Comparison of ENCODE assay signal across 14 cellular contexts in the genomic region with DNA sequence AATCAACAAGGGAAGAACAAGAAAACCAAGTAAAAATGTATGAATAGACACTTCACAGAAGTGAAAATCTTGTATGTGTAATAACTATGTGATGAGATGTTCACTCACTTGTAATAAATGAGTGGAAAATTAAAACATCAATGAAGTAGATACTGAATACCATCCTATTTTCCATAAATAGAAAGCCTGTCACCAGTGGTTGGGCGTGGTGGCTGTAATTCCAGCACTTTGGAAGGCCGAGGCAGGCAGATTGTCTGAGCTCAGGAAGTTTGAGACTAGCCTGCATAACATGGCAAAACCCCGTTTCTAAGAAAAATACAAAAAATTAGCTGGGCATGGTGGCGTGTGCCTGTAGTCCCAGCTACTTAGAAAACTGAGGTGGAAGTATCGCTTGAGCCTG. TPM values are rescaled to one million over a fixed set of nuclear protein-coding genes. Genes with fewer than 3 reads are reported as not detected.
DNase-seq lines count a peak whose midpoint lies in the region; ATAC-seq, FAIRE-seq and TF ChIP-seq lines count a peak whose summit lies in the region.
"Had no signal": no experiment of that assay in that cellular context is flagged by ENCODE, and none has a peak within 500 bp of the region (broad histone marks: within the 10 kb centered on the region; RNA-seq: fewer than 3 reads in every experiment).

No MANE protein-coding gene starts in this region.

- ATAC-seq in Right ventricle myocardium superior (ENCODE audit: poor library complexity) = peak; percentile 29
- ATAC-seq in left ventricle myocardium superior = no peak
- peak; percentile 71 for ATAC-seq in left colon
- ATAC-seq in psoas muscle = peak in 2 of 4 donors; percentile 39 to 65
- no peak for ATAC-seq in HG03196 (IDR thresholded peaks at IDR 0.05; ENCODE audit: unreplicated experiment)
- no peak for ATAC-seq in HepG2
- ATAC-seq: HCT116 had no signal

- H3K36me3 ChIP-seq in psoas muscle (ENCODE audit: insufficient read depth in 1 of 2, low read depth in 1 of 2) = no peaks in the 10 kb centered on the region
- no peaks in the 10 kb centered on the region for H3K36me3 ChIP-seq in HepG2 (replicated peaks in 1 of 2; ENCODE audit: control insufficient read depth in 1 of 2, insufficient read depth in 2 of 2, low read length in 2 of 2)
- H3K36me3 ChIP-seq: BLaER1 had no signal

- no peak overlapping the region for H3K9ac ChIP-seq in HepG2 (ENCODE audit: insufficient read depth, low read depth, low read length)
- H3K9ac ChIP-seq: BLaER1 had no signal

- H3K27me3 ChIP-seq in psoas muscle (ENCODE audit: insufficient read depth in 3 of 3, low read length in 2 of 3) (no peaks in the 10 kb centered on the region), HepG2 (ENCODE audit: control insufficient read depth in 1 of 2, insufficient read depth in 2 of 2, low read length in 2 of 2) (no peaks in the 10 kb centered on the region)
- H3K27me3 ChIP-seq: BLaER1 had no signal

- in situ Hi-C loops in HepG2 (cut with HindIII; ENCODE audit: extremely low pct_ligation_motif_present, low pct_unique_long_range_greater_than_20kb) = no loop called here

- H3K4me2 ChIP-seq in HepG2 (ENCODE audit: low read depth, low read length) = no peak overlapping the region
- H3K4me2 ChIP-seq: BLaER1 had no signal

- no peaks in the 10 kb centered on the region for H3K79me2 ChIP-seq in HepG2 (ENCODE audit: insufficient read depth, low read length)

- DNase-seq in Right ventricle myocardium superior (no peak), left ventricle myocardium superior (no peak), left colon (peak in 1 of 2 donors; percentile 21), psoas muscle (no peak), NCI-H1436 (lab: John Stamatoyannopoulos, UW) (no peak), HepG2 (ENCODE audit: low spot score) (no peak)
- DNase-seq: 8988T; AML-193; CD8-positive, alpha-beta memory T cell; DMS53 had no signal

- H3K4me3 ChIP-seq in psoas muscle (no peak overlapping the region), HepG2 (replicated peaks in 1 of 3; ENCODE audit: insufficient read depth in 1 of 3, low read depth in 2 of 3, low read length in 3 of 3) (no peak overlapping the region)
- H3K4me3 ChIP-seq: BLaER1 had no signal

- no peak overlapping the region for H2AFZ ChIP-seq in HepG2 (ENCODE audit: low read length)

- no TSS peak for BruUV-seq in HepG2 (replicated peaks; lab: Mats Ljungman, UMichigan)

- CTCF ChIA-PET in HepG2 (lab: Yijun Ruan, JAX; ENCODE audit: low intra/inter-chr PET ratio, low total read pairs) = no interaction called here

- TF ChIP-seq EP300 in HepG2 (IDR thresholded peaks at IDR 0.05; ENCODE audit: low read depth in 2 of 2, low read length in 2 of 2) (no peak), HepG2 (CRISPR knock-in tag; IDR thresholded peaks at IDR 0.05; ENCODE audit: borderline replicate concordance) (no peak)

- H4K20me1 ChIP-seq in HepG2 (ENCODE audit: insufficient read depth, low read length) = no peaks in the 10 kb centered on the region
- H4K20me1 ChIP-seq: BLaER1 had no signal

- POLR2A ChIA-PET in HepG2 (lab: Yijun Ruan, JAX) = no interaction called here

- H3K4me1 ChIP-seq in psoas muscle = peaks cover 43% of the 10 kb centered on the region
- no peaks in the 10 kb centered on the region for H3K4me1 ChIP-seq in HepG2 (ENCODE audit: insufficient read depth, low read length)
- H3K4me1 ChIP-seq: BLaER1 had no signal

- no peak for TF ChIP-seq RAD21 in HepG2 (CRISPR knock-in tag; IDR thresholded peaks at IDR 0.05)

- intact Hi-C loops in Right ventricle myocardium superior (cut with DNase I) = no loop called here
- intact Hi-C loops in left ventricle myocardium superior (cut with micrococcal nuclease) = no loop called here
- intact Hi-C loops in left colon (cut with DNase I, micrococcal nuclease) = no loop called here
- intact Hi-C loops in psoas muscle (cut with DNase I) = loop anchor here in 1 of 2 donors (5.0 kb wide), 1 partner anchor 170 kb away; a partner anchor contains a TSS
- intact Hi-C loops in HepG2 (cut with micrococcal nuclease; ENCODE audit: unreplicated experiment) = no loop called here

- TF ChIP-seq POLR2A in HepG2 (IDR thresholded peaks at IDR 0.05; ENCODE audit: insufficient read depth in 1 of 2, low read depth in 2 of 2, low read length in 2 of 2) = no peak

- H3K9me3 ChIP-seq in psoas muscle (no peaks in the 10 kb centered on the region), HepG2 (ENCODE audit: low read length) (peaks cover 7% of the 10 kb centered on the region; the same call in 1 of the 2 replicates)

- H3K27ac ChIP-seq in psoas muscle = peak overlapping the region; percentile 58
- no peak overlapping the region for H3K27ac ChIP-seq in HepG2 (ENCODE audit: extremely low read length, insufficient read depth, low read length)
- H3K27ac ChIP-seq: BLaER1 had no signal

- TF ChIP-seq CTCF in psoas muscle (IDR thresholded peaks at IDR 0.05) (no peak), HepG2 (CRISPR knock-in tag; IDR thresholded peaks at IDR 0.05) (no peak)

- 50 to 57% (median 56%) methylated on average over 5 of the region's 5 CpGs for WGBS in psoas muscle, 3 donors
- 20% methylated on average over 5 of the region's 5 CpGs for WGBS in HepG2 (ENCODE audit: low lambda C conversion rate)

- FAIRE-seq in HepG2 (lab: Jason Lieb, UNC) = no peak
- FAIRE-seq: H54 had no signal

TF ChIP-seq in HepG2, 621 proteins besides CTCF, POLR2A, EP300 and RAD21:
- TF ChIP-seq ZNF841 (CRISPR knock-in tag; IDR thresholded peaks at IDR 0.05; ENCODE audit: borderline replicate concordance) = no peak
- no peak for TF ChIP-seq MZF1 (CRISPR knock-in tag; IDR thresholded peaks at IDR 0.05; ENCODE audit: borderline replicate concordance)
- no peak for TF ChIP-seq ZNF30 (CRISPR knock-in tag; IDR thresholded peaks at IDR 0.05)
- TF ChIP-seq SRSF1 (optimal IDR thresholded peaks at IDR 0.05; ENCODE audit: low read depth, low read length) = no peak
- no peak for TF ChIP-seq GZF1 (CRISPR knock-in tag; IDR thresholded peaks at IDR 0.05)
- TF ChIP-seq ZNF7 (CRISPR knock-in tag; IDR thresholded peaks at IDR 0.05) = no peak
- no peak for TF ChIP-seq ZNF670 (CRISPR knock-in tag; IDR thresholded peaks at IDR 0.05; ENCODE audit: borderline replicate concordance)

RNA-seq across cellular contexts. Expression of a gene that starts 53.5 kb away (rescaled TPM):
- total RNA-seq in Right ventricle myocardium superior (62.4 TPM), left ventricle myocardium superior (69.8 TPM), left colon (10 to 100 TPM; 28.2 to 40.9 TPM), psoas muscle (10 to 100 TPM in 2 of 4 donors, 1 to 10 TPM in 2; 3.8 to 15.6 (median 9.2) TPM), HepG2 (2016; rRNA removed; fragmentation: Illumina TruSeq; extraction: Trizol) (not detected in 2 replicates)
- polyA plus RNA-seq in psoas muscle (1 to 10 TPM; 1.5 to 5.3 (median 2.6) TPM), HepG2 (2011; rRNA removed) (0.04 TPM in 1 of 2 replicates, not detected in the other)
- not detected in 2 replicates for total RNA-seq in HepG2 (2016; cell fraction: cytosol; rRNA removed; fragmentation: Illumina TruSeq; extraction: Trizol; ENCODE audit: low read depth)
- total RNA-seq in HepG2 (2016; cell fraction: insoluble cytoplasmic fraction; rRNA removed; fragmentation: Illumina TruSeq; extraction: Trizol) = not detected in 2 replicates
- not detected in 2 replicates for total RNA-seq in HepG2 (2016; cell fraction: membrane; rRNA removed; fragmentation: Illumina TruSeq; extraction: Trizol)
- not detected in 2 replicates for total RNA-seq in HepG2 (2016; cell fraction: nucleus; rRNA removed; fragmentation: Illumina TruSeq; extraction: Trizol)
- 0.13 and 0.20 TPM in 2 replicates for polyA plus RNA-seq in HepG2 (2011; cell fraction: cytosol; rRNA removed)
- polyA plus RNA-seq in HepG2 (2011; cell fraction: nucleus; rRNA removed) = 0.14 and 0.37 TPM in 2 replicates
- polyA plus RNA-seq in HepG2 (2012) = 0.47 and 0.85 TPM in 2 replicates
- not detected in 2 replicates for polyA plus RNA-seq in HepG2 (2016; cell fraction: cytosol; fragmentation: Illumina TruSeq; extraction: Trizol; ENCODE audit: low read depth)
- polyA plus RNA-seq in HepG2 (2016; cell fraction: insoluble cytoplasmic fraction; fragmentation: Illumina TruSeq; extraction: Trizol; ENCODE audit: low read depth) = not detected in 2 replicates
- not detected in 2 replicates for polyA plus RNA-seq in HepG2 (2016; cell fraction: membrane; fragmentation: Illumina TruSeq; extraction: Trizol; ENCODE audit: low read depth)
- not detected in 2 replicates for polyA plus RNA-seq in HepG2 (2016; cell fraction: nucleus; fragmentation: Illumina TruSeq; extraction: Trizol; ENCODE audit: insufficient read depth, low read depth)
- not detected in 2 replicates for polyA minus RNA-seq in HepG2 (2011; rRNA and poly(A)+ RNA removed; ENCODE audit: low replicate concordance)
- polyA minus RNA-seq in HepG2 (2011; cell fraction: cytosol; rRNA and poly(A)+ RNA removed) = 0.53 TPM in 1 of 2 replicates, not detected in the other
- not detected in 2 replicates for polyA minus RNA-seq in HepG2 (2011; cell fraction: nucleus; rRNA and poly(A)+ RNA removed)
- total RNA-seq: CD8-positive, alpha-beta memory T cell had no signal
- polyA plus RNA-seq: CD8-positive, alpha-beta memory T cell had no signal

Comparison
In these comparisons a context has a peak if more than half of its experiments do, and no peak if none do; other contexts are left out.
1. ATAC-seq: peak in Right ventricle myocardium superior (single experiment) and left colon (single experiment); none in left ventricle myocardium superior (single experiment), HG03196 (single experiment) and HepG2 (single experiment).
2. RNA of a gene that starts 53.5 kb away (total RNA-seq): 69.8 TPM in left ventricle myocardium superior (single experiment), 62.4 TPM in Right ventricle myocardium superior (single experiment), 28.2 to 40.9 TPM in left colon and 3.8 to 15.6 TPM in psoas muscle; not detected in HepG2; every median in the first group is over 4 times any median in the second.